30 cellular contexts compared by ENCODE assay signal in the genomic region with DNA sequence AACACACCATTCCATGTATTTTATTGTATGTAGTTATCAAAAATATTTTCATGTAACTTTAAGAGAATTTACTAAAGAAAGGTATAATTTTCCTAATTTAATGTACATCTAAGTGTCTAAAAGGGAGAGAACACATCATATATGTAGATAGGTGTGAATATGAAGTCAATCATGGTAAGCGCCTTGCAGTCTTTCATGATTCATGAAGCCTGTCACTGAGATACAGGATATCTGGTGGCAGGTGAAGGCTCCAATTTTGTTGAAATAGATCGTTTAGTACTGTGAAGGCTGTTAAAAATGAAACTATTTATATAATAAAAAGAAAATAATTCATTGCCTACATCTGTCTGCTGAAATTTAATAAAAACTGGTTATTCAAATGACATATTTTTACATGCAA.
"Had no signal": no experiment of that assay in that cellular context is flagged by ENCODE, and none has a peak within 500 bp of the region (broad histone marks: within the 10 kb centered on the region; RNA-seq: fewer than 3 reads in every experiment).

No MANE protein-coding gene starts in this region.

- H3K36me3 ChIP-seq: adrenal gland, ascending aorta, brain microvascular endothelial cell, breast epithelium, cardiac muscle cell had no signal

- H3K27me3 ChIP-seq: adrenal gland, ascending aorta, body of pancreas, brain microvascular endothelial cell, breast epithelium, cardiac muscle cell had no signal

- DNase-seq: activated effector memory CD4-positive, alpha-beta T cell treated with anti-CD3 and anti-CD28 coated beads, Interleukin-2, amount 50 U/mL, for 16 hours; activated effector memory CD4-positive, alpha-beta T cell treated with Interleukin-2 at 50 U/mL for 16 hours; activated gamma-delta T cell; activated gamma-delta T cell treated with Interleukin-2 at 50 U/mL for 16 hours; activated naive CD4-positive, alpha-beta T cell; activated naive CD4-positive, alpha-beta T cell treated with anti-CD3 and anti-CD28 coated beads for 36 hours; activated naive CD4-positive, alpha-beta T cell treated with anti-CD3 and anti-CD28 coated beads, Interleukin-2, amount 10 ng/mL, durations not matched to agents 7 days and 5 days; activated naive CD4-positive, alpha-beta T cell treated with anti-CD3 and anti-CD28 coated beads, Interleukin-2, amount 50 U/mL, for 16 hours; activated naive CD4-positive, alpha-beta T cell treated with Interleukin-2 at 50 U/mL for 16 hours; activated naive CD8-positive, alpha-beta T cell treated with anti-CD3 and anti-CD28 coated beads for 36 hours; activated naive CD8-positive, alpha-beta T cell treated with anti-CD3 and anti-CD28 coated beads, Interleukin-2, amount 10 ng/mL, durations not matched to agents 7 days and 5 days; activated naive CD8-positive, alpha-beta T cell treated with anti-CD3 and anti-CD28 coated beads, Interleukin-2, amount 50 U/mL, for 24 hours; activated T-cell treated with anti-CD3 and anti-CD28 coated beads, Interleukin-2, amount 50 U/mL, for 1 hour; activated T-cell treated with anti-CD3 and anti-CD28 coated beads, Interleukin-2, amount 50 U/mL, for 24 hours; activated T-cell treated with anti-CD3 and anti-CD28 coated beads, Interleukin-2, amount 50 U/mL, for 4 hours; activated T-cell treated with anti-CD3 and anti-CD28 coated beads, Interleukin-2, amount 50 U/mL, for 48 hours; activated T-cell treated with anti-CD3 and anti-CD28 coated beads, Interleukin-2, amount 50 U/mL, for 72 hours; adrenal gland; amniotic stem cell; amygdala; anterior cingulate cortex; aorta; body of pancreas; brain microvascular endothelial cell; caudate nucleus; central memory CD4-positive, alpha-beta T cell; cerebellar nuclear complex had no signal

- H3K27ac ChIP-seq: adrenal gland, ascending aorta, body of pancreas, brain microvascular endothelial cell, breast epithelium, cardiac muscle cell had no signal

- H3K4me3 ChIP-seq: adrenal gland, ascending aorta, body of pancreas, breast epithelium, cardiac muscle cell had no signal

- H3K9me3 ChIP-seq: adrenal gland, ascending aorta, body of pancreas, breast epithelium had no signal
